In the genomic region with DNA sequence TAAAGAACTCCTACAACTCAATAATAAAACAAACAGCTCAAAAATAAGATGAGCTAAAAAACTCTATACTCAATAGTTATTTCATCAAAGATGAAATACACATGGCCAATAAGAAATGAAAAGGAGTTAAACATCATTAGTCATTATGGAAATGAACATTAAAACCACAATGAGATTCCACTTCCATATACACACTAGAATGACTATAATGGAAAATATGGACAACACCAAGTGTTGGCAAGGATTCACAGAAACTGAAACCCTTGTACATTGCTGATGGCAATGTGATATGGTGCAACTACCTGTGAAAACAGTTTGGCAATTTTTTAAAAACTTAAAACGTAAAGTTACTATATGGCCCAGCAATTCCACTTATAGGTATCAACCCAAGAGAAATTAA, we compare ENCODE assay signal across 20 cellular contexts.
"Had no signal": no experiment of that assay in that cellular context is flagged by ENCODE, and none has a peak within 500 bp of the region (broad histone marks: within the 10 kb centered on the region; RNA-seq: fewer than 3 reads in every experiment).

No MANE protein-coding gene starts in this region.

- H3K9me3 ChIP-seq: neutrophil had no signal

- H3K27me3 ChIP-seq: brain microvascular endothelial cell, neutrophil had no signal

- H3K36me3 ChIP-seq: brain microvascular endothelial cell, neutrophil had no signal

- FAIRE-seq: kidney had no signal

- ATAC-seq: activated CD8-positive, alpha-beta memory T cell treated with anti-CD3 and anti-CD28 coated beads, Interleukin-2, amount 10 ng/mL, durations not matched to agents 7 days and 5 days; activated naive CD4-positive, alpha-beta T cell treated with anti-CD3 and anti-CD28 coated beads, Interleukin-2, amount 50 U/mL, for 72 hours; effector memory CD8-positive, alpha-beta T cell; left ventricle myocardium superior; natural killer cell had no signal

- H3K27ac ChIP-seq: brain microvascular endothelial cell, epithelial cell of prostate, neutrophil had no signal

- DNase-seq: activated CD4-positive, alpha-beta T cell treated with anti-CD3 and anti-CD28 coated beads for 1 hour; activated CD4-positive, alpha-beta T cell treated with anti-CD3 and anti-CD28 coated beads, Interleukin-2, amount 50 U/mL, for 4 hours; activated CD8-positive, alpha-beta memory T cell treated with anti-CD3 and anti-CD28 coated beads, Interleukin-2, amount 10 ng/mL, durations not matched to agents 7 days and 5 days; activated T-cell treated with anti-CD3 and anti-CD28 coated beads, Interleukin-2, amount 50 U/mL, for 1 hour; brain microvascular endothelial cell; dermis blood vessel endothelial cell; effector memory CD8-positive, alpha-beta T cell; hippocampal formation; kidney; left ventricle myocardium superior; mesenchymal stem cell; natural killer cell; posterior cingulate gyrus; stimulated activated CD4-positive, alpha-beta T cell treated with anti-CD3 and anti-CD28 coated beads, Interleukin-15, amount 100 ng/mL, for 24 hours; stimulated activated CD4-positive, alpha-beta T cell treated with anti-CD3 and anti-CD28 coated beads, Interleukin-4, amount 100 ng/mL, for 24 hours; stimulated activated naive CD4-positive, alpha-beta T cell; trophoblast cell had no signal
